In the genomic region with DNA sequence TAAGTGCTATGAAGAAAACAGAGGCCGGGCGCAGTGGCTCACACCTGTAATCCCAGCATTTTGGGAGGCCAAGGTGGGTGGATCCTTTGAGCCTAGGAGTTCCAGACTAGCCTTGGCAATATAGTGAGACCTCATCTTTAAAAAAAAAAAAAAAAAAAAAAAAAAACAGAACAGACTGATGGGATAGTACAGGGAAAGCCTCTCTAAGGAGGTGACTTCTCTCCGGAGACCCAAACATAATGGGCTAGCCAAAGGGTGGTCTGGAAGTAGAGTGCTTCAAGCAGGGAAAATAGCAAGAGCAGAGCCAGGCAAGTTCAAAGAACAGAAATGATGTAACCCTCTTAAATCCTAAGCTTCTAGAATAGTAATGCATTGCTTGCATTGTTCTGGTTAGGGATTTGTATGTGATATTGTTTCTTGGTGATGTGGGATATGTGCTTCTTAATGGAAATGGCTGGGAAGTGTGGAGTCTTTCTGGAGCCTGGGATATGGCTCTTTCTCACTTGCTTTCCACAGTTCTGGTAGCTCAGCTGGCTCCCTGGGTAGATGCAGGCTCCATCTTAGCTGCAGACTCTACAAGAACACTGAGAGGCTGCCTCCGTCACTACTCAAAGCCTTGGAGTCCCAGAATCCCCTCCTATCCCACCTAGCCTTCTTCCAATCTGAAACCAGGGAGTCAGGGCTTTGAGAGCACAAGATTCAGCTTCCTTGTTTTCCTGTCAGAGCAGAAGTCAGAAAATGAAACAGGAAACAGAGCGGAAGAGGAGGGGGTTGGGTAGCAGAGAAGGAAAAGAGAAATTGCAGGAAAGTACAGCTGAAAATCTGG, we compare ENCODE assay signal across 9 cellular contexts. TPM values are rescaled to one million over a fixed set of nuclear protein-coding genes. Genes with fewer than 3 reads are reported as not detected.
DNase-seq lines count a peak whose midpoint lies in the region; ATAC-seq and TF ChIP-seq lines count a peak whose summit lies in the region.
"Had no signal": no experiment of that assay in that cellular context is flagged by ENCODE, and none has a peak within 500 bp of the region (broad histone marks: within the 10 kb centered on the region; RNA-seq: fewer than 3 reads in every experiment).

No MANE protein-coding gene starts in this region.

- peaks cover 59% of the 10 kb centered on the region for H3K4me1 Mint-ChIP-seq in mesothelial cell of epicardium

- DNase-seq in DMS153 treated with DMSO at 0.1 percent for 48 hours (lab: John Stamatoyannopoulos, UW; ENCODE audit: unreplicated experiment) (peak; percentile 65), NCI-H2227 treated with DMSO at 0.1 percent for 48 hours (lab: John Stamatoyannopoulos, UW) (peak; percentile 48), cardiac fibroblast (ENCODE audit: low read depth in 2 of 2) (peak; percentile 38), mesothelial cell of epicardium (ENCODE audit: low spot score in 2 of 2, unreplicated experiment in 2 of 2) (no peak), aorta (no peak), H4 (ENCODE audit: low spot score) (no peak), OCI-M2 (lab: John Stamatoyannopoulos, UW; ENCODE audit: unreplicated experiment) (no peak)

- H3K27me3 ChIP-seq in aorta (ENCODE audit: control insufficient read depth in 1 of 2, insufficient read depth in 2 of 2, low read length in 1 of 2), result no peaks in the 10 kb centered on the region

- TF ChIP-seq CTCF in cardiac fibroblast (IDR thresholded peaks at IDR 0.05; ENCODE audit: low read depth, low read length) (no peak), mesothelial cell of epicardium (IDR thresholded peaks at IDR 0.05; ENCODE audit: unreplicated experiment) (no peak)

- intact Hi-C loops in aorta (cut with DNase I), result no loop called here

- no peaks in the 10 kb centered on the region for H3K36me3 ChIP-seq in aorta (ENCODE audit: control insufficient read depth in 1 of 2, insufficient read depth in 2 of 2, low read length in 1 of 2)

- no peaks in the 10 kb centered on the region for H3K27me3 Mint-ChIP-seq in mesothelial cell of epicardium (ENCODE audit: low read depth)

- H3K4me3 Mint-ChIP-seq in mesothelial cell of epicardium, result peak overlapping the region; percentile 98

- peak overlapping the region; percentile 99 for H3K27ac Mint-ChIP-seq in mesothelial cell of epicardium

- no peaks in the 10 kb centered on the region for H3K9me3 Mint-ChIP-seq in mesothelial cell of epicardium

- H3K4me3 ChIP-seq in cardiac fibroblast (replicated peaks in 1 of 2; ENCODE audit: low read depth in 2 of 2, low read length in 2 of 2) (peak overlapping the region in 1 of 2 donors; percentile 7), aorta (ENCODE audit: low read length in 2 of 2) (no peak overlapping the region)

- no peak for ATAC-seq in aorta (ENCODE audit: low FRiP score)
- no peak for ATAC-seq in GM18520 (IDR thresholded peaks at IDR 0.05; ENCODE audit: unreplicated experiment)
- ATAC-seq: left colon had no signal

- H3K36me3 Mint-ChIP-seq in mesothelial cell of epicardium, result peaks cover 9% of the 10 kb centered on the region

- no peaks in the 10 kb centered on the region for H3K9me3 ChIP-seq in aorta (ENCODE audit: control insufficient read depth, low read length)

- H3K27ac ChIP-seq in aorta (ENCODE audit: low read depth in 1 of 2, low read length in 2 of 2), result peak overlapping the region; percentile 68 to 81

- H3K4me1 ChIP-seq in aorta (ENCODE audit: control insufficient read depth in 1 of 2, insufficient read depth in 2 of 2, low read length in 2 of 2), result peaks cover 0 to 2% of the 10 kb centered on the region in 2 donors

- WGBS in aorta, 2 donors, result 74 to 80% methylated on average over 5 of the region's 5 CpGs

RNA-seq across cellular contexts. Expression of a gene that starts 1.9 kb away (rescaled TPM):
- total RNA-seq in mesothelial cell of epicardium (10.7 to 14.0 TPM (median 13.1 TPM) in 3 replicates), aorta (10 to 100 TPM in 1 of 2 donors, 1 to 10 TPM in 1; 6.8 to 10.3 TPM)
- polyA plus RNA-seq in aorta, result 10 to 100 TPM in 1 of 2 donors, 1 to 10 TPM in 1; 6.9 to 10.9 TPM
- total RNA-seq in H4 (2014; rRNA removed; shearing (Covaris generic)), result 14.5 and 15.2 TPM in 2 replicates

RNA-seq across cellular contexts. Expression of a gene that starts 40.7 kb away (rescaled TPM):
- total RNA-seq in mesothelial cell of epicardium, result 25.8 to 28.8 TPM (median 28.4 TPM) in 3 replicates
- total RNA-seq in aorta, result 10 to 100 TPM; 18.0 to 21.4 TPM
- polyA plus RNA-seq in aorta, result 1 to 10 TPM; 8.0 to 8.2 TPM
- total RNA-seq in H4 (2014; rRNA removed; shearing (Covaris generic)), result 13.8 and 15.9 TPM in 2 replicates

Comparison
In these comparisons a context has a peak if more than half of its experiments do, and no peak if none do; other contexts are left out.
1. DNase-seq: peak in DMS153 treated with DMSO at 0.1 percent for 48 hours (single experiment), NCI-H2227 treated with DMSO at 0.1 percent for 48 hours (single experiment) and cardiac fibroblast (2 of 2); none in mesothelial cell of epicardium (0 of 2), aorta (0 of 2), H4 (single experiment) and OCI-M2 (single experiment).